In genomic region chr18:35344736-35345459, GRCh38 we compare ENCODE assay signal across 8 cellular contexts. TPM values are rescaled to one million over a fixed set of nuclear protein-coding genes. Genes with fewer than 3 reads are reported as not detected.
DNase-seq lines count a peak whose midpoint lies in the region; ATAC-seq and TF ChIP-seq lines count a peak whose summit lies in the region.

No MANE protein-coding gene starts in this region.

- no peak for ATAC-seq in activated CD4-positive, alpha-beta T cell treated with anti-CD3 and anti-CD28 coated beads for 36 hours
- ATAC-seq in HG03175 (IDR thresholded peaks at IDR 0.05; ENCODE audit: unreplicated experiment), result no peak

- peak overlapping the region; percentile 89 for H2AFZ ChIP-seq in fibroblast of lung (ENCODE audit: low read length)

- 47 to 56% methylated on average over 12 of the region's 12 CpGs for WGBS in sigmoid colon, 2 donors

- H3K36me3 ChIP-seq in fibroblast of lung (ENCODE audit: control insufficient read depth, insufficient read depth, low read length), result peaks cover 4% of the 10 kb centered on the region
- H3K36me3 ChIP-seq in sigmoid colon, result peaks cover 0 to 6% (median 4%) of the 10 kb centered on the region in 4 donors

- TF ChIP-seq CTCF in fibroblast of lung (conservative IDR thresholded peaks at IDR 0.05 in 1 of 2, IDR thresholded peaks at IDR 0.05 in 1 of 2; ENCODE audit: low read depth in 1 of 2, low read length in 2 of 2) (no peak), sigmoid colon (IDR thresholded peaks at IDR 0.05) (no peak)

- intact Hi-C loops in activated CD4-positive, alpha-beta T cell treated with anti-CD3 and anti-CD28 coated beads for 36 hours (cut with DNase I, micrococcal nuclease), result loop anchor here (1.0 to 5.0 kb wide), 14 partner anchors 32 to 784 kb away; partner anchors contain the start of genes MAPRE2 (in 2 of the 2), ZNF397 (in 2 of the 2), ZSCAN30 (in 2 of the 2) and ELP2 (in 1 of the 2)
- intact Hi-C loops in sigmoid colon (cut with DNase I), result loop anchor here (1.0 to 10.0 kb wide), 6 partner anchors 32 to 630 kb away; partner anchors contain the start of genes RMP24, ZNF396, ZNF397 and ZSCAN30

- H3K4me1 Mint-ChIP-seq in activated CD4-positive, alpha-beta T cell treated with anti-CD3 and anti-CD28 coated beads for 36 hours, result peaks cover 31% of the 10 kb centered on the region

- TF ChIP-seq POLR2A in sigmoid colon (IDR thresholded peaks at IDR 0.05), result no peak

- CTCF ChIA-PET in activated CD4-positive, alpha-beta T cell treated with anti-CD3 and anti-CD28 coated beads for 36 hours (lab: Charles Lee), result interaction anchor here (0.9 to 3.5 kb wide), 8 partner anchors 9 to 119 kb away, joined by 3 to 14 read pairs (median 5); no protein-coding TSS in a partner anchor

- peak overlapping the region; percentile 83 for H3K4me2 ChIP-seq in fibroblast of lung (ENCODE audit: extremely low read depth, insufficient read depth, low read length)

- H3K79me2 ChIP-seq in fibroblast of lung (ENCODE audit: control insufficient read depth, insufficient read depth, low read length), result peaks cover 41% of the 10 kb centered on the region

- H3K9ac ChIP-seq in fibroblast of lung (ENCODE audit: insufficient read depth, low read length), result peak overlapping the region; percentile 97

- POLR2A ChIA-PET in activated CD4-positive, alpha-beta T cell treated with anti-CD3 and anti-CD28 coated beads for 36 hours (lab: Charles Lee), result interaction anchor here (1.1 to 1.5 kb wide), 3 partner anchors 55 to 134 kb away, joined by 3 read pairs; partner anchors contain the start of genes ZNF397 and ZSCAN30

- H3K27me3 Mint-ChIP-seq in activated CD4-positive, alpha-beta T cell treated with anti-CD3 and anti-CD28 coated beads for 36 hours, result no peaks in the 10 kb centered on the region

- H3K27ac Mint-ChIP-seq in activated CD4-positive, alpha-beta T cell treated with anti-CD3 and anti-CD28 coated beads for 36 hours, result peak overlapping the region; percentile 94

- no peak for TF ChIP-seq EP300 in sigmoid colon (IDR thresholded peaks at IDR 0.05)

- H3K9me3 Mint-ChIP-seq in activated CD4-positive, alpha-beta T cell treated with anti-CD3 and anti-CD28 coated beads for 36 hours (ENCODE audit: low read depth), result no peaks in the 10 kb centered on the region

- H4K20me1 ChIP-seq in fibroblast of lung (ENCODE audit: control insufficient read depth, extremely low read depth, insufficient read depth, low read length), result peaks cover 8% of the 10 kb centered on the region

- H3K9me3 ChIP-seq in fibroblast of lung (ENCODE audit: control insufficient read depth, insufficient read depth, low read depth, low read length), result no peaks in the 10 kb centered on the region
- H3K9me3 ChIP-seq in sigmoid colon, result no peaks in the 10 kb centered on the region

- H3K4me3 ChIP-seq in fibroblast of lung (replicated peaks in 1 of 4; ENCODE audit: control extremely low read depth in 1 of 4, insufficient read depth in 1 of 4, low read depth in 3 of 4, low read length in 4 of 4), result peak overlapping the region; percentile 70 to 93 (median 83)
- peak overlapping the region; percentile 77 to 96 (median 94) for H3K4me3 ChIP-seq in sigmoid colon

- H3K27ac ChIP-seq in fibroblast of lung (ENCODE audit: insufficient read depth, low read length) (peak overlapping the region; percentile 96), sigmoid colon (peak overlapping the region; percentile 95 to 99 (median 99))

- no peaks in the 10 kb centered on the region for H3K27me3 ChIP-seq in fibroblast of lung (ENCODE audit: control insufficient read depth, insufficient read depth, low read length)
- no peaks in the 10 kb centered on the region for H3K27me3 ChIP-seq in sigmoid colon

- H3K4me1 ChIP-seq in fibroblast of lung (ENCODE audit: control insufficient read depth, extremely low read depth, insufficient read depth, low read length) (peaks cover 2% of the 10 kb centered on the region), sigmoid colon (peaks cover 0 to 50% (median 28%) of the 10 kb centered on the region in 4 donors)

- H3K4me3 Mint-ChIP-seq in activated CD4-positive, alpha-beta T cell treated with anti-CD3 and anti-CD28 coated beads for 36 hours, result peak overlapping the region; percentile 86

- no peak for DNase-seq in activated CD4-positive, alpha-beta T cell treated with anti-CD3 and anti-CD28 coated beads for 36 hours
- no peak for DNase-seq in activated CD4-positive, alpha-beta T cell treated with anti-CD3 and anti-CD28 coated beads for 1 hour
- DNase-seq in RPMI7951 (ENCODE audit: low read depth) (peak; percentile 1), fibroblast of lung (ENCODE audit: low read depth in 2 of 2) (peak in 1 of 2 donors; percentile 56), sigmoid colon (no peak), ureter (ENCODE audit: low spot score) (no peak), SIG-M5 (lab: John Stamatoyannopoulos, UW) (no peak)

- H3K36me3 Mint-ChIP-seq in activated CD4-positive, alpha-beta T cell treated with anti-CD3 and anti-CD28 coated beads for 36 hours (ENCODE audit: low read depth), result peaks cover 14% of the 10 kb centered on the region

RNA-seq across cellular contexts. Expression of gene ZNF24, which starts 0.7 kb away (rescaled TPM):
- 10 to 100 TPM; 31.7 to 50.9 TPM for total RNA-seq in activated CD4-positive, alpha-beta T cell treated with anti-CD3 and anti-CD28 coated beads for 36 hours
- 28.1 and 29.9 TPM in 2 replicates for total RNA-seq in RPMI7951 (2014; rRNA removed; shearing (Covaris generic))
- total RNA-seq in fibroblast of lung, result 31.8 and 33.9 TPM in 2 replicates
- polyA plus RNA-seq in fibroblast of lung, result 16.3 and 16.9 TPM in 2 replicates
- 13.2 and 13.4 TPM in 2 replicates for polyA plus RNA-seq in fibroblast of lung (2012)
- 5.1 and 13.6 TPM in 2 replicates for polyA minus RNA-seq in fibroblast of lung (ENCODE audit: low replicate concordance)
- 10 to 100 TPM; 32.4 to 49.4 (median 42.9) TPM for total RNA-seq in sigmoid colon
- 10 to 100 TPM; 12.0 to 15.5 (median 14.6) TPM for polyA plus RNA-seq in sigmoid colon
- total RNA-seq in ureter, result 53.2 TPM

RNA-seq across cellular contexts. Expression of gene ZNF396, which starts 32.2 kb away (rescaled TPM):
- 1 to 10 TPM in 1 of 2 experiments, under 1 TPM in 1; 0.47 to 1.1 TPM for total RNA-seq in activated CD4-positive, alpha-beta T cell treated with anti-CD3 and anti-CD28 coated beads for 36 hours
- 1.1 and 2.2 TPM in 2 replicates for total RNA-seq in RPMI7951 (2014; rRNA removed; shearing (Covaris generic))
- total RNA-seq in fibroblast of lung (2.8 and 5.0 TPM in 2 replicates), sigmoid colon (1 to 10 TPM; 1.9 to 3.3 (median 2.2) TPM), ureter (4.8 TPM)
- polyA plus RNA-seq in fibroblast of lung (0.80 and 1.7 TPM in 2 replicates), sigmoid colon (1 to 10 TPM; 1.6 to 2.5 (median 1.8) TPM)
- 0.87 and 1.0 TPM in 2 replicates for polyA plus RNA-seq in fibroblast of lung (2012)
- polyA minus RNA-seq in fibroblast of lung (ENCODE audit: low replicate concordance), result 1.3 TPM in 1 of 2 replicates, not detected in the other

RNA-seq across cellular contexts. Expression of gene ZSCAN30, which starts 54.9 kb away (rescaled TPM):
- total RNA-seq in activated CD4-positive, alpha-beta T cell treated with anti-CD3 and anti-CD28 coated beads for 36 hours, result 10 to 100 TPM; 24.2 to 25.4 TPM
- total RNA-seq in RPMI7951 (2014; rRNA removed; shearing (Covaris generic)), result 6.6 and 10.6 TPM in 2 replicates
- total RNA-seq in fibroblast of lung, result 13.4 and 29.2 TPM in 2 replicates
- 10.2 and 12.9 TPM in 2 replicates for polyA plus RNA-seq in fibroblast of lung
- 9.0 and 11.9 TPM in 2 replicates for polyA plus RNA-seq in fibroblast of lung (2012)
- polyA minus RNA-seq in fibroblast of lung (ENCODE audit: low replicate concordance), result 6.4 and 12.4 TPM in 2 replicates
- total RNA-seq in sigmoid colon, result 10 to 100 TPM; 12.5 to 25.8 (median 18.6) TPM
- 1 to 10 TPM; 2.5 to 7.5 (median 4.2) TPM for polyA plus RNA-seq in sigmoid colon
- total RNA-seq in ureter, result 23.5 TPM
